25 cellular contexts compared by ENCODE assay signal in genomic region chr6:74579794-74580193, GRCh38.
"Had no signal": no experiment of that assay in that cellular context is flagged by ENCODE, and none has a peak within 500 bp of the region (broad histone marks: within the 10 kb centered on the region; RNA-seq: fewer than 3 reads in every experiment).

No MANE protein-coding gene starts in this region.

- H3K9me3 Mint-ChIP-seq: activated CD4-positive, alpha-beta memory T cell treated with anti-CD3 and anti-CD28 coated beads, Interleukin-2, amount 10 ng/mL, durations not matched to agents 7 days and 5 days; activated naive CD8-positive, alpha-beta T cell treated with anti-CD3 and anti-CD28 coated beads, Interleukin-2, amount 10 ng/mL, durations not matched to agents 7 days and 5 days; activated T-helper 2 cell treated with anti-CD3 and anti-CD28 coated beads, Interferon-gamma antibody, Interleukin-2, Interleukin-4, amounts not matched to agents 10 μg/mL and 5 μg/mL and 100 μg/mL, durations not matched to agents 14 hours and 24 hours and 36 hours; WTC11 had no signal

- H3K27me3 ChIP-seq: adrenal gland had no signal

- H3K9me3 ChIP-seq: adrenal gland had no signal

- H3K36me3 ChIP-seq: adrenal gland had no signal

- H3K4me1 Mint-ChIP-seq: activated CD4-positive, alpha-beta memory T cell treated with anti-CD3 and anti-CD28 coated beads, Interleukin-2, amount 10 ng/mL, durations not matched to agents 7 days and 5 days; activated naive CD8-positive, alpha-beta T cell treated with anti-CD3 and anti-CD28 coated beads, Interleukin-2, amount 10 ng/mL, durations not matched to agents 7 days and 5 days; T-helper 17 cell; WTC11 had no signal

- H3K27ac Mint-ChIP-seq: activated CD4-positive, alpha-beta memory T cell treated with anti-CD3 and anti-CD28 coated beads, Interleukin-2, amount 10 ng/mL, durations not matched to agents 7 days and 5 days; activated naive CD8-positive, alpha-beta T cell treated with anti-CD3 and anti-CD28 coated beads, Interleukin-2, amount 10 ng/mL, durations not matched to agents 7 days and 5 days; activated T-helper 2 cell treated with anti-CD3 and anti-CD28 coated beads, Interferon-gamma antibody, Interleukin-2, Interleukin-4, amounts not matched to agents 10 μg/mL and 5 μg/mL and 100 μg/mL, durations not matched to agents 14 hours and 24 hours and 36 hours; T-helper 17 cell; WTC11 had no signal

- H3K27me3 Mint-ChIP-seq: activated CD4-positive, alpha-beta memory T cell treated with anti-CD3 and anti-CD28 coated beads, Interleukin-2, amount 10 ng/mL, durations not matched to agents 7 days and 5 days; activated naive CD8-positive, alpha-beta T cell treated with anti-CD3 and anti-CD28 coated beads, Interleukin-2, amount 10 ng/mL, durations not matched to agents 7 days and 5 days; T-helper 17 cell had no signal

- H3K36me3 Mint-ChIP-seq: activated naive CD8-positive, alpha-beta T cell treated with anti-CD3 and anti-CD28 coated beads, Interleukin-2, amount 10 ng/mL, durations not matched to agents 7 days and 5 days; WTC11 had no signal

- H3K4me1 ChIP-seq: adrenal gland had no signal

- H3K4me3 Mint-ChIP-seq: activated CD4-positive, alpha-beta memory T cell treated with anti-CD3 and anti-CD28 coated beads, Interleukin-2, amount 10 ng/mL, durations not matched to agents 7 days and 5 days; activated naive CD8-positive, alpha-beta T cell treated with anti-CD3 and anti-CD28 coated beads, Interleukin-2, amount 10 ng/mL, durations not matched to agents 7 days and 5 days; T-helper 17 cell; WTC11 had no signal

- DNase-seq: activated CD4-positive, alpha-beta memory T cell treated with anti-CD3 and anti-CD28 coated beads, Interleukin-2, amount 10 ng/mL, durations not matched to agents 7 days and 5 days; activated CD4-positive, alpha-beta T cell treated with anti-CD3 and anti-CD28 coated beads, Interleukin-2, amount 50 U/mL, for 1 hour; activated CD4-positive, CD25-positive, alpha-beta regulatory T cell treated with anti-CD3 and anti-CD28 coated beads, Interleukin-2, amount 50 U/mL, for 72 hours; activated gamma-delta T cell treated with Interleukin-2 at 50 U/mL for 16 hours; activated naive CD4-positive, alpha-beta T cell treated with anti-CD3 and anti-CD28 coated beads, Interleukin-2, amount 50 U/mL, for 16 hours; activated naive CD8-positive, alpha-beta T cell treated with anti-CD3 and anti-CD28 coated beads, Interleukin-2, amount 10 ng/mL, durations not matched to agents 7 days and 5 days; activated T-cell treated with anti-CD3 and anti-CD28 coated beads for 4 hours; activated T-cell treated with anti-CD3 and anti-CD28 coated beads, Interleukin-2, amount 50 U/mL, for 48 hours; adrenal gland; anterior cingulate cortex; KG1; NCI-H1048; NCI-H1417 treated with DMSO at 0.1 percent for 48 hours; NCI-H1694 treated with DMSO at 0.1 percent for 48 hours; NCI-H2029 treated with DMSO at 0.1 percent for 48 hours; NCI-H2171; NCI-H2227 treated with DMSO at 0.1 percent for 48 hours; NCI-H446 treated with DMSO at 0.1 percent for 48 hours; NCI-H526 treated with DMSO at 0.1 percent for 48 hours; NCI-H82; SIG-M5; T-helper 17 cell; T-helper 9 cell had no signal

- H3K27ac ChIP-seq: adrenal gland had no signal

- ATAC-seq: T-helper 17 cell, WTC11 had no signal

- H3K4me3 ChIP-seq: adrenal gland had no signal
